1 cellular context compared by ENCODE assay signal in genomic region chr15:88638626-88639372, GRCh38.
TF ChIP-seq lines count a peak whose summit lies in the region.

Gene ISG20, plus strand, starts transcription at chr15:88639016. Its CDS starts 351 bp downstream, at chr15:88639367.

TF ChIP-seq in HepG2, 621 proteins besides CTCF, POLR2A, EP300 and RAD21 (continued from another document and continues in another):
- TF ChIP-seq REST (IDR thresholded peaks at IDR 0.05; ENCODE audit: borderline replicate concordance in 1 of 2, low read depth in 1 of 2, low read length in 2 of 2) (0 out of 4 replicates have a peak, but pooled peaks of 1 of the 2 experiments have one; percentile 7), ZNF230 (CRISPR knock-in tag; IDR thresholded peaks at IDR 0.05) (peak; percentile 74; the same call in 1 of the 2 replicates), SP4 (CRISPR knock-in tag; IDR thresholded peaks at IDR 0.05) (peak; percentile 4; the same call in 1 of the 2 replicates), AHR (CRISPR knock-in tag; IDR thresholded peaks at IDR 0.05) (no peak; the same call in 1 of the 2 replicates), ASH2L (IDR thresholded peaks at IDR 0.05; ENCODE audit: insufficient read length, low read depth, low read length) (peak; percentile 63), WIZ (CRISPR knock-in tag; IDR thresholded peaks at IDR 0.05) (0 out of 2 replicates have a peak, but pooled peaks have one; percentile 53), ZNF24 (IDR thresholded peaks at IDR 0.05) (no peak), SMC3 (IDR thresholded peaks at IDR 0.05; ENCODE audit: low read length) (peak; percentile 21; the same call in 1 of the 2 replicates), TGIF2 (CRISPR knock-in tag; IDR thresholded peaks at IDR 0.05) (peak; percentile 78), ZSCAN30 (CRISPR knock-in tag; IDR thresholded peaks at IDR 0.05) (no peak), SKI (IDR thresholded peaks at IDR 0.05; ENCODE audit: partially characterized antibody) (no peak), NR1H2 (CRISPR knock-in tag; IDR thresholded peaks at IDR 0.05; ENCODE audit: borderline replicate concordance, low read depth) (no peak; the same call in 1 of the 2 replicates), ZNF280B (CRISPR knock-in tag; IDR thresholded peaks at IDR 0.05; ENCODE audit: borderline replicate concordance) (no peak; the same call in 1 of the 2 replicates), ZNF75D (CRISPR knock-in tag; IDR thresholded peaks at IDR 0.05; ENCODE audit: borderline replicate concordance) (no peak), IRF2 (CRISPR knock-in tag; IDR thresholded peaks at IDR 0.05) (peak; percentile 99), SRF (IDR thresholded peaks at IDR 0.05; ENCODE audit: low read depth, low read length) (no peak), ZFP37 (CRISPR knock-in tag; IDR thresholded peaks at IDR 0.05; ENCODE audit: borderline replicate concordance) (no peak), NRL (CRISPR knock-in tag; IDR thresholded peaks at IDR 0.05; ENCODE audit: borderline replicate concordance) (peak; percentile 58), ZNF225 (CRISPR knock-in tag; IDR thresholded peaks at IDR 0.05) (no peak), ZNF274 (CRISPR knock-in tag; IDR thresholded peaks at IDR 0.05) (peak; percentile 17; the same call in 1 of the 2 replicates), HNF1B (CRISPR knock-in tag; IDR thresholded peaks at IDR 0.05) (peak; percentile 95), ZNF644 (CRISPR knock-in tag; IDR thresholded peaks at IDR 0.05; ENCODE audit: low read depth) (no peak), CAMTA2 (CRISPR knock-in tag; IDR thresholded peaks at IDR 0.05; ENCODE audit: borderline replicate concordance) (no peak), KLF6 (CRISPR knock-in tag; IDR thresholded peaks at IDR 0.05) (no peak), SRY (CRISPR knock-in tag; IDR thresholded peaks at IDR 0.05) (peak; percentile 62), ZNF552 (CRISPR knock-in tag; IDR thresholded peaks at IDR 0.05; ENCODE audit: borderline replicate concordance) (no peak), GATAD2A (CRISPR knock-in tag; IDR thresholded peaks at IDR 0.05) (peak; percentile 74; the same call in 1 of the 2 replicates), ZNF557 (CRISPR knock-in tag; IDR thresholded peaks at IDR 0.05) (peak; percentile 65; the same call in 1 of the 2 replicates), RNF2 (conservative IDR thresholded peaks at IDR 0.05; ENCODE audit: low read depth) (peak; percentile 76; the same call in 1 of the 2 replicates), ZNF772 (CRISPR knock-in tag; IDR thresholded peaks at IDR 0.05) (peak; percentile 72), ZNF512B (CRISPR knock-in tag; IDR thresholded peaks at IDR 0.05; ENCODE audit: borderline replicate concordance) (0 out of 2 replicates have a peak, but pooled peaks have one; percentile 36), ZBTB8A (CRISPR knock-in tag; IDR thresholded peaks at IDR 0.05; ENCODE audit: borderline replicate concordance, low read depth) (no peak), JUNB (CRISPR knock-in tag; IDR thresholded peaks at IDR 0.05; ENCODE audit: borderline replicate concordance) (peak; percentile 94), E2F5 (CRISPR knock-in tag; conservative IDR thresholded peaks at IDR 0.05) (no peak), CENPX (CRISPR knock-in tag; IDR thresholded peaks at IDR 0.05) (no peak), ZNF616 (CRISPR knock-in tag; IDR thresholded peaks at IDR 0.05; ENCODE audit: low read depth) (peak; percentile 88; the same call in 1 of the 2 replicates), POGZ (CRISPR knock-in tag; IDR thresholded peaks at IDR 0.05) (no peak; the same call in 1 of the 2 replicates), ZNF34 (CRISPR knock-in tag; IDR thresholded peaks at IDR 0.05; ENCODE audit: borderline replicate concordance) (peak; percentile 95; the same call in 1 of the 2 replicates), CCDC6 (CRISPR knock-in tag; IDR thresholded peaks at IDR 0.05) (no peak; the same call in 1 of the 2 replicates), ZNF530 (CRISPR knock-in tag; IDR thresholded peaks at IDR 0.05; ENCODE audit: low read depth) (no peak), GTF3A (CRISPR knock-in tag; conservative IDR thresholded peaks at IDR 0.05) (no peak; the same call in 1 of the 2 replicates), ZNF839 (CRISPR knock-in tag; IDR thresholded peaks at IDR 0.05; ENCODE audit: borderline replicate concordance) (peak; percentile 35; the same call in 1 of the 2 replicates), ZBTB42 (CRISPR knock-in tag; IDR thresholded peaks at IDR 0.05) (no peak), CENPT (CRISPR knock-in tag; IDR thresholded peaks at IDR 0.05; ENCODE audit: low read depth) (no peak), MEF2D (CRISPR knock-in tag; IDR thresholded peaks at IDR 0.05) (peak; percentile 79), ELF3 (CRISPR knock-in tag; IDR thresholded peaks at IDR 0.05) (no peak; the same call in 1 of the 2 replicates), SNRNP70 (IDR thresholded peaks at IDR 0.05; ENCODE audit: low read depth, low read length) (no peak)
- TF ChIP-seq, protein P1, sequence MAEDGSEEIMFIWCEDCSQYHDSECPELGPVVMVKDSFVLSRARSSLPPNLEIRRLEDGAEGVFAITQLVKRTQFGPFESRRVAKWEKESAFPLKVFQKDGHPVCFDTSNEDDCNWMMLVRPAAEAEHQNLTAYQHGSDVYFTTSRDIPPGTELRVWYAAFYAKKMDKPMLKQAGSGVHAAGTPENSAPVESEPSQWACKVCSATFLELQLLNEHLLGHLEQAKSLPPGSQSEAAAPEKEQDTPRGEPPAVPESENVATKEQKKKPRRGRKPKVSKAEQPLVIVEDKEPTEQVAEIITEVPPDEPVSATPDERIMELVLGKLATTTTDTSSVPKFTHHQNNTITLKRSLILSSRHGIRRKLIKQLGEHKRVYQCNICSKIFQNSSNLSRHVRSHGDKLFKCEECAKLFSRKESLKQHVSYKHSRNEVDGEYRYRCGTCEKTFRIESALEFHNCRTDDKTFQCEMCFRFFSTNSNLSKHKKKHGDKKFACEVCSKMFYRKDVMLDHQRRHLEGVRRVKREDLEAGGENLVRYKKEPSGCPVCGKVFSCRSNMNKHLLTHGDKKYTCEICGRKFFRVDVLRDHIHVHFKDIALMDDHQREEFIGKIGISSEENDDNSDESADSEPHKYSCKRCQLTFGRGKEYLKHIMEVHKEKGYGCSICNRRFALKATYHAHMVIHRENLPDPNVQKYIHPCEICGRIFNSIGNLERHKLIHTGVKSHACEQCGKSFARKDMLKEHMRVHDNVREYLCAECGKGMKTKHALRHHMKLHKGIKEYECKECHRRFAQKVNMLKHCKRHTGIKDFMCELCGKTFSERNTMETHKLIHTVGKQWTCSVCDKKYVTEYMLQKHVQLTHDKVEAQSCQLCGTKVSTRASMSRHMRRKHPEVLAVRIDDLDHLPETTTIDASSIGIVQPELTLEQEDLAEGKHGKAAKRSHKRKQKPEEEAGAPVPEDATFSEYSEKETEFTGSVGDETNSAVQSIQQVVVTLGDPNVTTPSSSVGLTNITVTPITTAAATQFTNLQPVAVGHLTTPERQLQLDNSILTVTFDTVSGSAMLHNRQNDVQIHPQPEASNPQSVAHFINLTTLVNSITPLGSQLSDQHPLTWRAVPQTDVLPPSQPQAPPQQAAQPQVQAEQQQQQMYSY (CRISPR knock-in tag; IDR thresholded peaks at IDR 0.05): no peak; the same call in 1 of the 2 replicates
- TF ChIP-seq, protein P2, sequence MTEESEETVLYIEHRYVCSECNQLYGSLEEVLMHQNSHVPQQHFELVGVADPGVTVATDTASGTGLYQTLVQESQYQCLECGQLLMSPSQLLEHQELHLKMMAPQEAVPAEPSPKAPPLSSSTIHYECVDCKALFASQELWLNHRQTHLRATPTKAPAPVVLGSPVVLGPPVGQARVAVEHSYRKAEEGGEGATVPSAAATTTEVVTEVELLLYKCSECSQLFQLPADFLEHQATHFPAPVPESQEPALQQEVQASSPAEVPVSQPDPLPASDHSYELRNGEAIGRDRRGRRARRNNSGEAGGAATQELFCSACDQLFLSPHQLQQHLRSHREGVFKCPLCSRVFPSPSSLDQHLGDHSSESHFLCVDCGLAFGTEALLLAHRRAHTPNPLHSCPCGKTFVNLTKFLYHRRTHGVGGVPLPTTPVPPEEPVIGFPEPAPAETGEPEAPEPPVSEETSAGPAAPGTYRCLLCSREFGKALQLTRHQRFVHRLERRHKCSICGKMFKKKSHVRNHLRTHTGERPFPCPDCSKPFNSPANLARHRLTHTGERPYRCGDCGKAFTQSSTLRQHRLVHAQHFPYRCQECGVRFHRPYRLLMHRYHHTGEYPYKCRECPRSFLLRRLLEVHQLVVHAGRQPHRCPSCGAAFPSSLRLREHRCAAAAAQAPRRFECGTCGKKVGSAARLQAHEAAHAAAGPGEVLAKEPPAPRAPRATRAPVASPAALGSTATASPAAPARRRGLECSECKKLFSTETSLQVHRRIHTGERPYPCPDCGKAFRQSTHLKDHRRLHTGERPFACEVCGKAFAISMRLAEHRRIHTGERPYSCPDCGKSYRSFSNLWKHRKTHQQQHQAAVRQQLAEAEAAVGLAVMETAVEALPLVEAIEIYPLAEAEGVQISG (CRISPR knock-in tag; IDR thresholded peaks at IDR 0.05): peak; percentile 75
